Comparison of ENCODE assay signal across 18 cellular contexts in genomic region chr6:32075781-32076494, GRCh38. TPM values are rescaled to one million over a fixed set of nuclear protein-coding genes. Genes with fewer than 3 reads are reported as not detected.
A peak's percentile ranks its signal among the peaks of the same experiment; 100 is the strongest.
DNase-seq lines count a peak whose midpoint lies in the region; ATAC-seq and TF ChIP-seq lines count a peak whose summit lies in the region.
"Had no signal": no experiment of that assay in that cellular context is flagged by ENCODE, and none has a peak within 500 bp of the region (broad histone marks: within the 10 kb centered on the region; RNA-seq: fewer than 3 reads in every experiment).

No MANE protein-coding gene starts in this region.

- H3K27ac ChIP-seq in esophagus (ENCODE audit: low read depth in 2 of 2, low read length in 1 of 2): peak overlapping the region; percentile 42 to 90
- no peak overlapping the region for H3K27ac ChIP-seq in neural progenitor cell
- H3K27ac ChIP-seq: brain microvascular endothelial cell had no signal

- no peaks in the 10 kb centered on the region for H3K79me2 ChIP-seq in neural progenitor cell (ENCODE audit: low read depth)

- no peak for TF ChIP-seq CTCF in NB4 (IDR thresholded peaks at IDR 0.05; ENCODE audit: low read depth, low read length)
- TF ChIP-seq CTCF in neural progenitor cell (IDR thresholded peaks at IDR 0.05): no peak

- peaks cover 46% of the 10 kb centered on the region for H3K4me1 Mint-ChIP-seq in neural progenitor cell
- H3K4me1 Mint-ChIP-seq: activated naive CD4-positive, alpha-beta T cell treated with anti-CD3 and anti-CD28 coated beads, Interleukin-2, amount 10 ng/mL, durations not matched to agents 7 days and 5 days; CD8-positive, alpha-beta memory T cell; immature natural killer cell had no signal

- H3K4me1 ChIP-seq in esophagus (ENCODE audit: control insufficient read depth in 2 of 2, insufficient read depth in 2 of 2, low read length in 1 of 2) (peaks cover 0 to 2% of the 10 kb centered on the region in 2 donors), neural progenitor cell (peaks cover 20% of the 10 kb centered on the region)

- intact Hi-C loops in posterior vena cava (cut with DNase I): no loop called here

- no peak for ATAC-seq in HG03280 (IDR thresholded peaks at IDR 0.05; ENCODE audit: unreplicated experiment)
- ATAC-seq in GM18858 (IDR thresholded peaks at IDR 0.05; ENCODE audit: unreplicated experiment): no peak

- no peaks in the 10 kb centered on the region for H3K27me3 Mint-ChIP-seq in neural progenitor cell (ENCODE audit: insufficient read depth, low read depth)

- H3K4me2 ChIP-seq in neural progenitor cell: no peak overlapping the region

- peaks cover 8% of the 10 kb centered on the region for H3F3A ChIP-seq in neural progenitor cell (ENCODE audit: low read depth)

- no peaks in the 10 kb centered on the region for H3K9me3 Mint-ChIP-seq in neural progenitor cell
- H3K9me3 Mint-ChIP-seq: activated naive CD4-positive, alpha-beta T cell treated with anti-CD3 and anti-CD28 coated beads, Interleukin-2, amount 10 ng/mL, durations not matched to agents 7 days and 5 days; CD8-positive, alpha-beta memory T cell; dendritic cell treated with granulocyte-macrophage colony-stimulating factor and Interleukin-4, amounts not matched to agents 40 ng/mL and 50 ng/mL, for 4 days; immature natural killer cell had no signal

- WGBS in esophagus, 2 donors: 60 to 67% methylated on average over 9 of the region's 9 CpGs

- H3K36me3 Mint-ChIP-seq in neural progenitor cell: no peaks in the 10 kb centered on the region
- H3K36me3 Mint-ChIP-seq: activated naive CD4-positive, alpha-beta T cell treated with anti-CD3 and anti-CD28 coated beads, Interleukin-2, amount 10 ng/mL, durations not matched to agents 7 days and 5 days; CD8-positive, alpha-beta memory T cell; immature natural killer cell had no signal

- no peaks in the 10 kb centered on the region for H4K20me1 ChIP-seq in neural progenitor cell (ENCODE audit: low read depth)

- H3K27me3 ChIP-seq in esophagus (ENCODE audit: control insufficient read depth in 1 of 2, insufficient read depth in 2 of 2, low read length in 2 of 2): no peaks in the 10 kb centered on the region
- no peaks in the 10 kb centered on the region for H3K27me3 ChIP-seq in neural progenitor cell
- H3K27me3 ChIP-seq: brain microvascular endothelial cell had no signal

- TF ChIP-seq POLR2A in NB4 (IDR thresholded peaks at IDR 0.05; ENCODE audit: extremely low read depth, insufficient read length): no peak

- H3K4me3 ChIP-seq in NB4 (ENCODE audit: low read depth, low read length) (no peak overlapping the region), esophagus (ENCODE audit: low read depth in 1 of 2, low read length in 2 of 2) (no peak overlapping the region), neural progenitor cell (no peak overlapping the region)

- peak overlapping the region; percentile 60 for H3K27ac Mint-ChIP-seq in neural progenitor cell
- H3K27ac Mint-ChIP-seq: activated naive CD4-positive, alpha-beta T cell treated with anti-CD3 and anti-CD28 coated beads, Interleukin-2, amount 10 ng/mL, durations not matched to agents 7 days and 5 days; dendritic cell treated with granulocyte-macrophage colony-stimulating factor and Interleukin-4, amounts not matched to agents 40 ng/mL and 50 ng/mL, for 4 days; immature natural killer cell had no signal

- H3K9ac ChIP-seq in neural progenitor cell: no peak overlapping the region

- H3K4me3 Mint-ChIP-seq in neural progenitor cell: no peak overlapping the region
- H3K4me3 Mint-ChIP-seq: activated naive CD4-positive, alpha-beta T cell treated with anti-CD3 and anti-CD28 coated beads, Interleukin-2, amount 10 ng/mL, durations not matched to agents 7 days and 5 days; CD8-positive, alpha-beta memory T cell; dendritic cell treated with granulocyte-macrophage colony-stimulating factor and Interleukin-4, amounts not matched to agents 40 ng/mL and 50 ng/mL, for 4 days; immature natural killer cell had no signal

- H3K36me3 ChIP-seq in esophagus (ENCODE audit: control insufficient read depth in 2 of 2, insufficient read depth in 2 of 2, low read length in 1 of 2) (no peaks in the 10 kb centered on the region), neural progenitor cell (no peaks in the 10 kb centered on the region)
- H3K36me3 ChIP-seq: brain microvascular endothelial cell had no signal

- DNase-seq in EL (peak; percentile 24), NB4 (ENCODE audit: low read depth) (peak; percentile 36), neural progenitor cell (ENCODE audit: low spot score) (no peak), posterior vena cava (ENCODE audit: low spot score) (no peak), AG20443 (ENCODE audit: low spot score) (no peak)
- DNase-seq: activated naive CD4-positive, alpha-beta T cell treated with anti-CD3 and anti-CD28 coated beads, Interleukin-2, amount 10 ng/mL, durations not matched to agents 7 days and 5 days; CD8-positive, alpha-beta memory T cell; immature natural killer cell; NCI-H1092; retina; stimulated activated CD4-positive, alpha-beta T cell treated with anti-CD3 and anti-CD28 coated beads, Interleukin-2, amount 100 ng/mL, for 24 hours; SW 1271 had no signal

- no peaks in the 10 kb centered on the region for H3K9me3 ChIP-seq in esophagus (ENCODE audit: control insufficient read depth in 2 of 2, insufficient read depth in 1 of 2, low read depth in 1 of 2, low read length in 1 of 2)
- H3K9me3 ChIP-seq in neural progenitor cell (ENCODE audit: low read depth): no peaks in the 10 kb centered on the region

- no peak overlapping the region for H2AFZ ChIP-seq in neural progenitor cell (replicated peaks)

RNA-seq across cellular contexts. Expression of gene TNXB, which starts 33.2 kb away (rescaled TPM):
- 10 to 100 TPM; 14.8 to 15.5 TPM for polyA plus RNA-seq in esophagus
- total RNA-seq in neural progenitor cell (ENCODE audit: low replicate concordance): 0.71 and 3.2 TPM in 2 replicates
- total RNA-seq in posterior vena cava: 100 to 1,000 TPM; 189 to 407 TPM
- polyA plus RNA-seq: CD8-positive, alpha-beta memory T cell; immature natural killer cell had no signal

RNA-seq across cellular contexts. Expression of gene CYP21A2, which starts 37.7 kb away (rescaled TPM):
- under 1 TPM; 0.43 to 0.47 TPM for polyA plus RNA-seq in esophagus
- total RNA-seq in neural progenitor cell (ENCODE audit: low replicate concordance) (0.09 TPM in 1 of 2 replicates, not detected in the other), posterior vena cava (1 to 10 TPM in 1 of 2 donors, under 1 TPM in 1; 0.56 to 2.5 TPM)
- total RNA-seq: epithelial cell of proximal tubule had no signal
- polyA plus RNA-seq: CD8-positive, alpha-beta memory T cell had no signal

RNA-seq across cellular contexts. Expression of gene ATF6B, which starts 52.1 kb away (rescaled TPM):
- polyA plus RNA-seq in esophagus: 10 to 100 TPM; 47.5 to 60.2 TPM
- total RNA-seq in neural progenitor cell (ENCODE audit: low replicate concordance): 19.4 and 41.8 TPM in 2 replicates
- 10 to 100 TPM; 39.0 to 63.1 TPM for total RNA-seq in posterior vena cava

RNA-seq across cellular contexts. Expression of gene FKBPL, which starts 54.1 kb away (rescaled TPM):
- 10 to 100 TPM in 1 of 2 donors, 1 to 10 TPM in 1; 8.1 to 13.7 TPM for polyA plus RNA-seq in esophagus
- total RNA-seq in neural progenitor cell (ENCODE audit: low replicate concordance) (3.6 and 11.8 TPM in 2 replicates), posterior vena cava (1 to 10 TPM; 2.0 to 2.8 TPM)

Comparison
In these comparisons a context has a peak if more than half of its experiments do, and no peak if none do; other contexts are left out.
1. DNase-seq: peak in EL (single experiment) and NB4 (single experiment); none in neural progenitor cell (single experiment), posterior vena cava (single experiment) and AG20443 (single experiment).
2. RNA of gene TNXB, which starts 33.2 kb away (total RNA-seq): 189 to 407 TPM in posterior vena cava; 0.71 to 3.2 TPM in neural progenitor cell; every median in the first group is over 10 times any median in the second.